ENCODE assay signal across 10 cellular contexts in genomic region chr1:61132176-61133047, GRCh38. TPM values are rescaled to one million over a fixed set of nuclear protein-coding genes. Genes with fewer than 3 reads are reported as not detected.
DNase-seq lines count a peak whose midpoint lies in the region.
"Had no signal": no experiment of that assay in that cellular context is flagged by ENCODE, and none has a peak within 500 bp of the region (broad histone marks: within the 10 kb centered on the region; RNA-seq: fewer than 3 reads in every experiment).

No MANE protein-coding gene starts in this region.

- H2BK5ac ChIP-seq in mesenchymal stem cell (ENCODE audit: low read depth, low read length, poor library complexity, severe bottlenecking): no peak overlapping the region

- WGBS in mesenchymal stem cell: 97% methylated on average over 4 of the region's 9 CpGs
- WGBS in urinary bladder: 7% methylated on average over 9 of the region's 9 CpGs

- H3K36me3 ChIP-seq in duodenal mucosa (ENCODE audit: control insufficient read depth in 1 of 2, insufficient read depth in 2 of 2, low read length in 2 of 2): no peaks in the 10 kb centered on the region
- no peaks in the 10 kb centered on the region for H3K36me3 ChIP-seq in mesenchymal stem cell (ENCODE audit: control insufficient read depth in 1 of 2, insufficient read depth in 2 of 2, low read depth in 1 of 2, low read length in 2 of 2)
- no peaks in the 10 kb centered on the region for H3K36me3 ChIP-seq in urinary bladder (ENCODE audit: insufficient read depth)

- no peak overlapping the region for H2AK5ac ChIP-seq in mesenchymal stem cell (ENCODE audit: low read length, severe bottlenecking)

- H3K4me1 ChIP-seq in duodenal mucosa (ENCODE audit: control insufficient read depth in 1 of 2, insufficient read depth in 2 of 2, low read length in 2 of 2): peaks cover 0 to 16% of the 10 kb centered on the region in 2 donors
- no peaks in the 10 kb centered on the region for H3K4me1 ChIP-seq in mesenchymal stem cell (ENCODE audit: control insufficient read depth, insufficient read depth, low read depth, low read length)
- no peaks in the 10 kb centered on the region for H3K4me1 ChIP-seq in urinary bladder (ENCODE audit: insufficient read depth)

- H3K27ac ChIP-seq in duodenal mucosa (ENCODE audit: low read depth, low read length) (no peak overlapping the region), mesenchymal stem cell (ENCODE audit: low read length, poor library complexity, severe bottlenecking) (no peak overlapping the region), urinary bladder (ENCODE audit: low read depth) (peak overlapping the region; percentile 83)

- no peak overlapping the region for H2BK15ac ChIP-seq in mesenchymal stem cell (ENCODE audit: low read depth, poor library complexity, severe bottlenecking)

- H3K27me3 ChIP-seq in duodenal mucosa (ENCODE audit: control insufficient read depth in 1 of 2, insufficient read depth in 2 of 2, low read length in 2 of 2) (no peaks in the 10 kb centered on the region), mesenchymal stem cell (ENCODE audit: control insufficient read depth in 1 of 2, insufficient read depth in 1 of 2, low read length in 2 of 2) (no peaks in the 10 kb centered on the region)

- H4K8ac ChIP-seq in mesenchymal stem cell (ENCODE audit: low read length): no peak overlapping the region

- no peak overlapping the region for H4K91ac ChIP-seq in mesenchymal stem cell (ENCODE audit: low read length)

- no peaks in the 10 kb centered on the region for H3K79me1 ChIP-seq in mesenchymal stem cell (replicated peaks; ENCODE audit: low read length, poor library complexity, severe bottlenecking)

- H3K9ac ChIP-seq in duodenal mucosa (ENCODE audit: low read depth in 1 of 2, low read length in 2 of 2): no peak overlapping the region
- H3K9ac ChIP-seq in mesenchymal stem cell (ENCODE audit: low read length): peak overlapping the region; percentile 75

- H2BK12ac ChIP-seq in mesenchymal stem cell (ENCODE audit: low read length in 2 of 2): no peak overlapping the region

- no peak overlapping the region for H3K4ac ChIP-seq in mesenchymal stem cell (ENCODE audit: low read depth in 1 of 2, low read length in 2 of 2)

- H3K23ac ChIP-seq in mesenchymal stem cell (ENCODE audit: low read length in 2 of 2): no peak overlapping the region

- H2AFZ ChIP-seq in mesenchymal stem cell (ENCODE audit: low read depth, low read length): no peak overlapping the region

- H3K14ac ChIP-seq in mesenchymal stem cell (ENCODE audit: low read length in 2 of 2): no peak overlapping the region

- no peak overlapping the region for H3K4me2 ChIP-seq in mesenchymal stem cell (ENCODE audit: low read length, poor library complexity, severe bottlenecking)

- H3K4me3 ChIP-seq in duodenal mucosa (ENCODE audit: low read depth in 1 of 2, low read length in 2 of 2) (peak overlapping the region; percentile 9 to 36), mesenchymal stem cell (ENCODE audit: insufficient read depth in 1 of 2, low read depth in 1 of 2, low read length in 2 of 2) (peak overlapping the region in 1 of 2 experiments; percentile 59), urinary bladder (ENCODE audit: low read depth, low read length) (peak overlapping the region; percentile 18)

- DNase-seq in NCI-H2029 treated with DMSO at 0.1 percent for 48 hours (lab: John Stamatoyannopoulos, UW): peak; percentile 79
- no peak for DNase-seq in NCI-H2029 (lab: John Stamatoyannopoulos, UW)
- DNase-seq in mesenchymal stem cell: no peak
- no peak for DNase-seq in stimulated activated naive CD4-positive, alpha-beta T cell (lab: John Stamatoyannopoulos, UW)
- DNase-seq in NCI-H1048 (lab: John Stamatoyannopoulos, UW): no peak
- DNase-seq in DMS153 treated with DMSO at 0.1 percent for 48 hours (lab: John Stamatoyannopoulos, UW; ENCODE audit: unreplicated experiment): no peak
- DNase-seq: activated CD4-positive, alpha-beta T cell treated with anti-CD3 and anti-CD28 coated beads for 4 hours; cortex of kidney had no signal

- no peak overlapping the region for H3K18ac ChIP-seq in mesenchymal stem cell (ENCODE audit: low read depth in 1 of 2, low read length in 2 of 2)

- no peak overlapping the region for H2BK120ac ChIP-seq in mesenchymal stem cell (ENCODE audit: low read depth, low read length)

- H3K9me3 ChIP-seq in duodenal mucosa (ENCODE audit: control insufficient read depth in 1 of 2, low read length in 2 of 2) (no peaks in the 10 kb centered on the region), mesenchymal stem cell (ENCODE audit: control insufficient read depth, low read length) (no peaks in the 10 kb centered on the region)

RNA-seq across cellular contexts. Expression of gene NFIA, which starts 50.1 kb away (rescaled TPM):
- polyA plus RNA-seq in mesenchymal stem cell (2013, experiment 1 of 2): 5.0 TPM
- polyA plus RNA-seq in mesenchymal stem cell (2013, experiment 2 of 2): 4.9 TPM
- total RNA-seq in urinary bladder: 105 TPM
- polyA plus RNA-seq in urinary bladder: 18.1 TPM
